Comparison of ENCODE assay signal across 7 cellular contexts in genomic region chr5:98827161-98827560, GRCh38. TPM values are rescaled to one million over a fixed set of nuclear protein-coding genes. Genes with fewer than 3 reads are reported as not detected.
DNase-seq lines count a peak whose midpoint lies in the region; TF ChIP-seq lines count a peak whose summit lies in the region.

No MANE protein-coding gene starts in this region.

- H3K56ac ChIP-seq in H9 (ENCODE audit: insufficient read length, low read depth, low read length): no peak overlapping the region

- H3K14ac ChIP-seq in H9 (ENCODE audit: insufficient read depth, low read length): no peak overlapping the region

- H4K91ac ChIP-seq in H9 (ENCODE audit: insufficient read length, low read depth, low read length): no peak overlapping the region

- no peak overlapping the region for H2BK5ac ChIP-seq in H9 (ENCODE audit: insufficient read length, low read length)

- H3K9ac ChIP-seq in H9 (ENCODE audit: extremely low read depth, insufficient read length, low read length) (no peak overlapping the region), endodermal cell (ENCODE audit: extremely low read depth, low read length, poor library complexity, severe bottlenecking) (no peak overlapping the region)

- H2AK5ac ChIP-seq in H9 (ENCODE audit: insufficient read length, low read length): no peak overlapping the region

- TF ChIP-seq CTCF in H9 (conservative IDR thresholded peaks at IDR 0.05) (peak; percentile 79), endodermal cell (conservative IDR thresholded peaks at IDR 0.05) (peak; percentile 83), osteocyte (IDR thresholded peaks at IDR 0.05) (peak; percentile 73)

- H3K27ac ChIP-seq in H9 (ENCODE audit: insufficient read length, low read depth, low read length) (no peak overlapping the region), endodermal cell (ENCODE audit: low read depth, low read length) (no peak overlapping the region)

- H3K79me2 ChIP-seq in H9 (ENCODE audit: insufficient read depth, low read length): no peaks in the 10 kb centered on the region

- H3K27me3 Mint-ChIP-seq in H9 (ENCODE audit: low read depth) (no peaks in the 10 kb centered on the region), endodermal cell (ENCODE audit: insufficient read depth) (no peaks in the 10 kb centered on the region), osteocyte (ENCODE audit: unreplicated experiment) (no peaks in the 10 kb centered on the region)
- H3K27me3 Mint-ChIP-seq in activated CD4-positive, alpha-beta T cell treated with anti-CD3 and anti-CD28 coated beads, Interleukin-2, amount 10 ng/mL, durations not matched to agents 24 days and 14 days: peaks cover 4% of the 10 kb centered on the region

- H3K23ac ChIP-seq in H9 (ENCODE audit: insufficient read length, low read depth, low read length): no peak overlapping the region

- no peak overlapping the region for H2BK20ac ChIP-seq in H9 (ENCODE audit: low read depth, low read length, poor library complexity, severe bottlenecking)

- H3K23me2 ChIP-seq in H9 (ENCODE audit: insufficient read length, low read depth, low read length, poor library complexity, severe bottlenecking): no peaks in the 10 kb centered on the region

- H3K4me3 Mint-ChIP-seq in H9: no peak overlapping the region
- no peak overlapping the region for H3K4me3 Mint-ChIP-seq in endodermal cell
- no peak overlapping the region for H3K4me3 Mint-ChIP-seq in osteocyte (ENCODE audit: unreplicated experiment)
- no peak overlapping the region for H3K4me3 Mint-ChIP-seq in activated CD4-positive, alpha-beta T cell treated with anti-CD3 and anti-CD28 coated beads, Interleukin-2, amount 10 ng/mL, durations not matched to agents 24 days and 14 days

- H3K27ac Mint-ChIP-seq in H9: no peak overlapping the region
- no peak overlapping the region for H3K27ac Mint-ChIP-seq in endodermal cell
- H3K27ac Mint-ChIP-seq in osteocyte (ENCODE audit: unreplicated experiment): no peak overlapping the region
- H3K27ac Mint-ChIP-seq in activated CD4-positive, alpha-beta T cell treated with anti-CD3 and anti-CD28 coated beads, Interleukin-2, amount 10 ng/mL, durations not matched to agents 24 days and 14 days: no peak overlapping the region

- DNase-seq in GM03348 (ENCODE audit: low spot score): peak; percentile 65
- no peak for DNase-seq in H9
- DNase-seq in NCI-H526 treated with DMSO at 0.1 percent for 48 hours (lab: John Stamatoyannopoulos, UW): peak; percentile 6
- DNase-seq in endodermal cell: no peak
- no peak for DNase-seq in osteocyte (ENCODE audit: extremely low spot score, unreplicated experiment)
- DNase-seq in activated CD4-positive, alpha-beta T cell treated with anti-CD3 and anti-CD28 coated beads, Interleukin-2, amount 10 ng/mL, durations not matched to agents 24 days and 14 days: no peak
- DNase-seq in C1 segment of cervical spinal cord (lab: John Stamatoyannopoulos, UW): no peak

- H3K27me3 ChIP-seq in H9 (ENCODE audit: insufficient read depth, low read length) (no peaks in the 10 kb centered on the region), endodermal cell (ENCODE audit: control insufficient read depth, insufficient read depth, low read length, poor library complexity, severe bottlenecking) (no peaks in the 10 kb centered on the region)

- H3K36me3 Mint-ChIP-seq in H9 (ENCODE audit: insufficient read depth in 1 of 3, low read depth in 3 of 3): peaks cover 0 to 4% (median 0%) of the 10 kb centered on the region in 3 experiments; a peak in 2 of 7 replicates
- no peaks in the 10 kb centered on the region for H3K36me3 Mint-ChIP-seq in endodermal cell (ENCODE audit: low read depth)
- no peaks in the 10 kb centered on the region for H3K36me3 Mint-ChIP-seq in osteocyte (ENCODE audit: unreplicated experiment)
- no peaks in the 10 kb centered on the region for H3K36me3 Mint-ChIP-seq in activated CD4-positive, alpha-beta T cell treated with anti-CD3 and anti-CD28 coated beads, Interleukin-2, amount 10 ng/mL, durations not matched to agents 24 days and 14 days (ENCODE audit: low read depth)

- H3K4me2 ChIP-seq in H9 (ENCODE audit: insufficient read depth, insufficient read length, low read length): no peak overlapping the region

- no peak overlapping the region for H4K5ac ChIP-seq in H9 (ENCODE audit: insufficient read length, low read depth, low read length)

- H2BK12ac ChIP-seq in H9 (ENCODE audit: insufficient read length, low read depth, low read length): no peak overlapping the region

- no peak overlapping the region for H3T11ph ChIP-seq in H9 (ENCODE audit: low read length)

- no peak overlapping the region for H4K8ac ChIP-seq in H9 (replicated peaks; ENCODE audit: insufficient read length, low read depth, low read length)

- H4K20me1 ChIP-seq in H9 (ENCODE audit: control insufficient read depth, insufficient read depth, insufficient read length): no peaks in the 10 kb centered on the region

- H3K4ac ChIP-seq in H9 (ENCODE audit: low read depth, low read length): no peak overlapping the region

- no peaks in the 10 kb centered on the region for H3K79me1 ChIP-seq in H9 (ENCODE audit: insufficient read depth, low read depth, low read length, poor library complexity, severe bottlenecking)

- H2AFZ ChIP-seq in H9 (ENCODE audit: low read length): no peak overlapping the region

- no CpG with 5 or more reads among the region's 1 CpG for WGBS in H9 (ENCODE audit: extremely low coverage, insufficient read length, low lambda C conversion rate)
- 46% methylated on average over 1 of the region's 1 CpG; no CpG with 5 or more reads in 1 of the 2 experiments for WGBS in endodermal cell (ENCODE audit: insufficient coverage in 1 of 2, insufficient read length in 1 of 2), 2 experiments

- H3K9me3 ChIP-seq in H9 (ENCODE audit: control insufficient read depth, low read depth, low read length): no peaks in the 10 kb centered on the region
- H3K9me3 ChIP-seq in endodermal cell (ENCODE audit: control insufficient read depth, low read length): peaks cover 6% of the 10 kb centered on the region

- H2BK15ac ChIP-seq in H9 (ENCODE audit: low read depth, low read length): no peak overlapping the region

- no peaks in the 10 kb centered on the region for H3K4me1 ChIP-seq in H9 (ENCODE audit: insufficient read depth, low read length)
- H3K4me1 ChIP-seq in endodermal cell (ENCODE audit: control insufficient read depth, insufficient read depth, low read length): no peaks in the 10 kb centered on the region

- no peak overlapping the region for H2BK120ac ChIP-seq in H9 (ENCODE audit: low read depth, low read length, poor library complexity, severe bottlenecking)

- intact Hi-C loops in activated CD4-positive, alpha-beta T cell treated with anti-CD3 and anti-CD28 coated beads, Interleukin-2, amount 10 ng/mL, durations not matched to agents 24 days and 14 days (cut with micrococcal nuclease): no loop called here

- H3K9me3 Mint-ChIP-seq in H9 (peaks cover under 1 to 3% of the 10 kb centered on the region in 2 experiments; a peak in 3 of 5 replicates), endodermal cell (peaks cover 4% of the 10 kb centered on the region), osteocyte (ENCODE audit: unreplicated experiment) (no peaks in the 10 kb centered on the region)
- H3K9me3 Mint-ChIP-seq in activated CD4-positive, alpha-beta T cell treated with anti-CD3 and anti-CD28 coated beads, Interleukin-2, amount 10 ng/mL, durations not matched to agents 24 days and 14 days: no peaks in the 10 kb centered on the region

- H3K4me3 ChIP-seq in endodermal cell (ENCODE audit: low read length): no peak overlapping the region

- no peaks in the 10 kb centered on the region for H3K36me3 ChIP-seq in endodermal cell (ENCODE audit: control insufficient read depth, insufficient read depth, low read length)

- H3K18ac ChIP-seq in H9 (ENCODE audit: insufficient read length, low read depth, low read length): no peak overlapping the region

- H3K4me1 Mint-ChIP-seq in H9 (peaks cover 0 to 4% of the 10 kb centered on the region in 2 experiments; a peak in 2 of 4 replicates), endodermal cell (no peaks in the 10 kb centered on the region), osteocyte (ENCODE audit: unreplicated experiment) (no peaks in the 10 kb centered on the region)
- H3K4me1 Mint-ChIP-seq in activated CD4-positive, alpha-beta T cell treated with anti-CD3 and anti-CD28 coated beads, Interleukin-2, amount 10 ng/mL, durations not matched to agents 24 days and 14 days: no peaks in the 10 kb centered on the region

RNA-seq across cellular contexts. Expression of gene RGMB, which starts 53.7 kb away (rescaled TPM):
- total RNA-seq in H9 (2021): 17.7 and 19.3 TPM in 2 replicates
- 10 to 100 TPM; 60.2 to 71.6 TPM for total RNA-seq in endodermal cell
- polyA plus RNA-seq in endodermal cell (2013, experiment 1 of 2): 105 TPM
- polyA plus RNA-seq in endodermal cell (2013, experiment 2 of 2): 81.8 TPM
- 111 and 116 TPM in 2 replicates for total RNA-seq in osteocyte
- total RNA-seq in activated CD4-positive, alpha-beta T cell treated with anti-CD3 and anti-CD28 coated beads, Interleukin-2, amount 10 ng/mL, durations not matched to agents 24 days and 14 days: 0.35 and 0.90 TPM in 2 replicates

Comparison
In these comparisons a context has a peak if more than half of its experiments do, and no peak if none do; other contexts are left out.
1. DNase-seq: peak in GM03348 (single experiment) and NCI-H526 treated with DMSO at 0.1 percent for 48 hours (single experiment); none in H9 (single experiment), endodermal cell (single experiment), osteocyte (single experiment), activated CD4-positive, alpha-beta T cell treated with anti-CD3 and anti-CD28 coated beads, Interleukin-2, amount 10 ng/mL, durations not matched to agents 24 days and 14 days (single experiment) and C1 segment of cervical spinal cord (0 of 14).
2. Peak in every context shown above with its lines, with median percentiles within 50 percentile points of each other: CTCF ChIP-seq.